In genomic region chr7:105256621-105257283, GRCh38 we compare ENCODE assay signal across 1 cellular context.
TF ChIP-seq lines count a peak whose summit lies in the region.

No MANE protein-coding gene starts in this region.

TF ChIP-seq in GM23338, 12 proteins besides CTCF, POLR2A, EP300 and RAD21 (continued from another document):
- TF ChIP-seq, protein P1, sequence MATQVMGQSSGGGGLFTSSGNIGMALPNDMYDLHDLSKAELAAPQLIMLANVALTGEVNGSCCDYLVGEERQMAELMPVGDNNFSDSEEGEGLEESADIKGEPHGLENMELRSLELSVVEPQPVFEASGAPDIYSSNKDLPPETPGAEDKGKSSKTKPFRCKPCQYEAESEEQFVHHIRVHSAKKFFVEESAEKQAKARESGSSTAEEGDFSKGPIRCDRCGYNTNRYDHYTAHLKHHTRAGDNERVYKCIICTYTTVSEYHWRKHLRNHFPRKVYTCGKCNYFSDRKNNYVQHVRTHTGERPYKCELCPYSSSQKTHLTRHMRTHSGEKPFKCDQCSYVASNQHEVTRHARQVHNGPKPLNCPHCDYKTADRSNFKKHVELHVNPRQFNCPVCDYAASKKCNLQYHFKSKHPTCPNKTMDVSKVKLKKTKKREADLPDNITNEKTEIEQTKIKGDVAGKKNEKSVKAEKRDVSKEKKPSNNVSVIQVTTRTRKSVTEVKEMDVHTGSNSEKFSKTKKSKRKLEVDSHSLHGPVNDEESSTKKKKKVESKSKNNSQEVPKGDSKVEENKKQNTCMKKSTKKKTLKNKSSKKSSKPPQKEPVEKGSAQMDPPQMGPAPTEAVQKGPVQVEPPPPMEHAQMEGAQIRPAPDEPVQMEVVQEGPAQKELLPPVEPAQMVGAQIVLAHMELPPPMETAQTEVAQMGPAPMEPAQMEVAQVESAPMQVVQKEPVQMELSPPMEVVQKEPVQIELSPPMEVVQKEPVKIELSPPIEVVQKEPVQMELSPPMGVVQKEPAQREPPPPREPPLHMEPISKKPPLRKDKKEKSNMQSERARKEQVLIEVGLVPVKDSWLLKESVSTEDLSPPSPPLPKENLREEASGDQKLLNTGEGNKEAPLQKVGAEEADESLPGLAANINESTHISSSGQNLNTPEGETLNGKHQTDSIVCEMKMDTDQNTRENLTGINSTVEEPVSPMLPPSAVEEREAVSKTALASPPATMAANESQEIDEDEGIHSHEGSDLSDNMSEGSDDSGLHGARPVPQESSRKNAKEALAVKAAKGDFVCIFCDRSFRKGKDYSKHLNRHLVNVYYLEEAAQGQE (IDR thresholded peaks at IDR 0.05; ENCODE audit: unreplicated experiment), result no peak
- TF ChIP-seq, protein P2, sequence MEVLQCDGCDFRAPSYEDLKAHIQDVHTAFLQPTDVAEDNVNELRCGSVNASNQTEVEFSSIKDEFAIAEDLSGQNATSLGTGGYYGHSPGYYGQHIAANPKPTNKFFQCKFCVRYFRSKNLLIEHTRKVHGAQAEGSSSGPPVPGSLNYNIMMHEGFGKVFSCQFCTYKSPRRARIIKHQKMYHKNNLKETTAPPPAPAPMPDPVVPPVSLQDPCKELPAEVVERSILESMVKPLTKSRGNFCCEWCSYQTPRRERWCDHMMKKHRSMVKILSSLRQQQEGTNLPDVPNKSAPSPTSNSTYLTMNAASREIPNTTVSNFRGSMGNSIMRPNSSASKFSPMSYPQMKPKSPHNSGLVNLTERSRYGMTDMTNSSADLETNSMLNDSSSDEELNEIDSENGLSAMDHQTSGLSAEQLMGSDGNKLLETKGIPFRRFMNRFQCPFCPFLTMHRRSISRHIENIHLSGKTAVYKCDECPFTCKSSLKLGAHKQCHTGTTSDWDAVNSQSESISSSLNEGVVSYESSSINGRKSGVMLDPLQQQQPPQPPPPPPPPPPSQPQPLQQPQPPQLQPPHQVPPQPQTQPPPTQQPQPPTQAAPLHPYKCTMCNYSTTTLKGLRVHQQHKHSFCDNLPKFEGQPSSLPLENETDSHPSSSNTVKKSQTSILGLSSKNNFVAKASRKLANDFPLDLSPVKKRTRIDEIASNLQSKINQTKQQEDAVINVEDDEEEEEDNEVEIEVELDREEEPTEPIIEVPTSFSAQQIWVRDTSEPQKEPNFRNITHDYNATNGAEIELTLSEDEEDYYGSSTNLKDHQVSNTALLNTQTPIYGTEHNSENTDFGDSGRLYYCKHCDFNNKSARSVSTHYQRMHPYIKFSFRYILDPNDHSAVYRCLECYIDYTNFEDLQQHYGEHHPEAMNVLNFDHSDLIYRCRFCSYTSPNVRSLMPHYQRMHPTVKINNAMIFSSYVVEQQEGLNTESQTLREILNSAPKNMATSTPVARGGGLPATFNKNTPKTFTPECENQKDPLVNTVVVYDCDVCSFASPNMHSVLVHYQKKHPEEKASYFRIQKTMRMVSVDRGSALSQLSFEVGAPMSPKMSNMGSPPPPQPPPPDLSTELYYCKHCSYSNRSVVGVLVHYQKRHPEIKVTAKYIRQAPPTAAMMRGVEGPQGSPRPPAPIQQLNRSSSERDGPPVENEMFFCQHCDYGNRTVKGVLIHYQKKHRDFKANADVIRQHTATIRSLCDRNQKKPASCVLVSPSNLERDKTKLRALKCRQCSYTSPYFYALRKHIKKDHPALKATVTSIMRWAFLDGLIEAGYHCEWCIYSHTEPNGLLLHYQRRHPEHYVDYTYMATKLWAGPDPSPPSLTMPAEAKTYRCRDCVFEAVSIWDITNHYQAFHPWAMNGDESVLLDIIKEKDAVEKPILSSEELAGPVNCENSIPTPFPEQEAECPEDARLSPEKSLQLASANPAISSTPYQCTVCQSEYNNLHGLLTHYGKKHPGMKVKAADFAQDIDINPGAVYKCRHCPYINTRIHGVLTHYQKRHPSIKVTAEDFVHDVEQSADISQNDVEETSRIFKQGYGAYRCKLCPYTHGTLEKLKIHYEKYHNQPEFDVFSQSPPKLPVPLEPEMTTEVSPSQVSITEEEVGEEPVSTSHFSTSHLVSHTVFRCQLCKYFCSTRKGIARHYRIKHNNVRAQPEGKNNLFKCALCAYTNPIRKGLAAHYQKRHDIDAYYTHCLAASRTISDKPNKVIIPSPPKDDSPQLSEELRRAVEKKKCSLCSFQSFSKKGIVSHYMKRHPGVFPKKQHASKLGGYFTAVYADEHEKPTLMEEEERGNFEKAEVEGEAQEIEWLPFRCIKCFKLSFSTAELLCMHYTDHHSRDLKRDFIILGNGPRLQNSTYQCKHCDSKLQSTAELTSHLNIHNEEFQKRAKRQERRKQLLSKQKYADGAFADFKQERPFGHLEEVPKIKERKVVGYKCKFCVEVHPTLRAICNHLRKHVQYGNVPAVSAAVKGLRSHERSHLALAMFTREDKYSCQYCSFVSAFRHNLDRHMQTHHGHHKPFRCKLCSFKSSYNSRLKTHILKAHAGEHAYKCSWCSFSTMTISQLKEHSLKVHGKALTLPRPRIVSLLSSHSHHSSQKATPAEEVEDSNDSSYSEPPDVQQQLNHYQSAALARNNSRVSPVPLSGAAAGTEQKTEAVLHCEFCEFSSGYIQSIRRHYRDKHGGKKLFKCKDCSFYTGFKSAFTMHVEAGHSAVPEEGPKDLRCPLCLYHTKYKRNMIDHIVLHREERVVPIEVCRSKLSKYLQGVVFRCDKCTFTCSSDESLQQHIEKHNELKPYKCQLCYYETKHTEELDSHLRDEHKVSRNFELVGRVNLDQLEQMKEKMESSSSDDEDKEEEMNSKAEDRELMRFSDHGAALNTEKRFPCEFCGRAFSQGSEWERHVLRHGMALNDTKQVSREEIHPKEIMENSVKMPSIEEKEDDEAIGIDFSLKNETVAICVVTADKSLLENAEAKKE (CRISPR knock-in tag; IDR thresholded peaks at IDR 0.05), result no peak
- no peak for TF ChIP-seq JUNB (IDR thresholded peaks at IDR 0.05; ENCODE audit: unreplicated experiment)
- TF ChIP-seq ZNF331 (CRISPR knock-in tag; IDR thresholded peaks at IDR 0.05; ENCODE audit: low read depth), result no peak
